In the genomic region with DNA sequence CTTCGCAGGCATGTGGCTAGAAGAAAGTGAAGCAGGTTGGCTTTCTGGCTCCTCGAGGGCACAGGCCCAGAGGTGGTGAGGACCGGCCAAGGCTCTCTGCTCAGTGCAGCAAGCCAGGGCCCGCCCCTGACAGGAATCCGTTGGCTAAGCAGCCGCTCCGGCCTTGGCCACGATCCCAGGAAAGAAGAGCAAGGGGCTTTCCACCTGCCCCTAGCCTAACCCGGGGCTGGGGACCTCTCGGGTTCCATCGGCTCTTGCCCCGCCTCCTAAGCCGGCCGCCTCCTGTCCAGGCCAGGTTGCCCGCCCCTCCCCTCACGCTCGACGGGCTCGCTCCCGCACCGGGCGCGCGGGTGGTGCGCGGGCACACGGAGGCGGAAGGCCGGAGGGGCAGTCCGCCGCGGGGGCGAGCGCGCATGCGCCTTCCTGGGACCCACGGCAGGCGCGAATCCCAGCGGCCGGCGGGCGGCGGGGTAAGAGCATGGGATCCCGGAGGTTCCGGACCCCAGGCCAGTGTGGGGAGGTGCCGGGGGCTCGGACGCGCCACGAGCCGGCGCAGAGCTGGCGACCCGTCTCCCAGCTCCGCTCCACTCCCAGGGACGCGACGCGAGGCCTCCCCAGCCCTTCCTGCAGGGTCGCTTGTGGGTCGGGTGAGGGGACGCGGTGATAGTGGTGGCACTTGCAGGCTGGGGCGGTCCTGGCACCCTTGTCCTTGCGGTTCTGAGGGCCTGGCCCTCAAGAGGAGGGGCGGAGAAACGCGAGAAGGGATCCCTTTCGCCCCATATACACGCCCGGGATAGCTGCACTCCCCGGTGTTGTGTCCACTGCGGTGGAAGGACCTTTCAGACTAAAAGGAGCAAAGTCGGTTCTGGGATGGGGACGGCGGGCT, we compare ENCODE assay signal across 1 cellular context.
TF ChIP-seq lines count a peak whose summit lies in the region.

TSS of gene ALG6 (plus strand) at position 410 of the 886 bp plus-strand sequence. CDS start 3,351 bp downstream, outside the sequence.

TF ChIP-seq in HepG2, 621 proteins besides CTCF, POLR2A, EP300 and RAD21 (continued from another document and continues in another):
- TF ChIP-seq, protein P1, sequence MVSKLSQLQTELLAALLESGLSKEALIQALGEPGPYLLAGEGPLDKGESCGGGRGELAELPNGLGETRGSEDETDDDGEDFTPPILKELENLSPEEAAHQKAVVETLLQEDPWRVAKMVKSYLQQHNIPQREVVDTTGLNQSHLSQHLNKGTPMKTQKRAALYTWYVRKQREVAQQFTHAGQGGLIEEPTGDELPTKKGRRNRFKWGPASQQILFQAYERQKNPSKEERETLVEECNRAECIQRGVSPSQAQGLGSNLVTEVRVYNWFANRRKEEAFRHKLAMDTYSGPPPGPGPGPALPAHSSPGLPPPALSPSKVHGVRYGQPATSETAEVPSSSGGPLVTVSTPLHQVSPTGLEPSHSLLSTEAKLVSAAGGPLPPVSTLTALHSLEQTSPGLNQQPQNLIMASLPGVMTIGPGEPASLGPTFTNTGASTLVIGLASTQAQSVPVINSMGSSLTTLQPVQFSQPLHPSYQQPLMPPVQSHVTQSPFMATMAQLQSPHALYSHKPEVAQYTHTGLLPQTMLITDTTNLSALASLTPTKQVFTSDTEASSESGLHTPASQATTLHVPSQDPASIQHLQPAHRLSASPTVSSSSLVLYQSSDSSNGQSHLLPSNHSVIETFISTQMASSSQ (IDR thresholded peaks at IDR 0.05; ENCODE audit: low read depth) = no peak
- TF ChIP-seq, protein P1 (CRISPR knock-in tag; IDR thresholded peaks at IDR 0.05; ENCODE audit: borderline replicate concordance) = no peak; the same call in 1 of the 2 replicates
- no peak for TF ChIP-seq TEF (CRISPR knock-in tag; IDR thresholded peaks at IDR 0.05)
- no peak for TF ChIP-seq AFF4 (CRISPR knock-in tag; IDR thresholded peaks at IDR 0.05)
- no peak for TF ChIP-seq ZBTB40 (IDR thresholded peaks at IDR 0.05)
- no peak; the same call in none of the 2 replicates for TF ChIP-seq ZBTB40 (CRISPR knock-in tag; IDR thresholded peaks at IDR 0.05)
- TF ChIP-seq ZNF362 (CRISPR knock-in tag; IDR thresholded peaks at IDR 0.05; ENCODE audit: borderline replicate concordance) = no peak
- TF ChIP-seq, protein P2, sequence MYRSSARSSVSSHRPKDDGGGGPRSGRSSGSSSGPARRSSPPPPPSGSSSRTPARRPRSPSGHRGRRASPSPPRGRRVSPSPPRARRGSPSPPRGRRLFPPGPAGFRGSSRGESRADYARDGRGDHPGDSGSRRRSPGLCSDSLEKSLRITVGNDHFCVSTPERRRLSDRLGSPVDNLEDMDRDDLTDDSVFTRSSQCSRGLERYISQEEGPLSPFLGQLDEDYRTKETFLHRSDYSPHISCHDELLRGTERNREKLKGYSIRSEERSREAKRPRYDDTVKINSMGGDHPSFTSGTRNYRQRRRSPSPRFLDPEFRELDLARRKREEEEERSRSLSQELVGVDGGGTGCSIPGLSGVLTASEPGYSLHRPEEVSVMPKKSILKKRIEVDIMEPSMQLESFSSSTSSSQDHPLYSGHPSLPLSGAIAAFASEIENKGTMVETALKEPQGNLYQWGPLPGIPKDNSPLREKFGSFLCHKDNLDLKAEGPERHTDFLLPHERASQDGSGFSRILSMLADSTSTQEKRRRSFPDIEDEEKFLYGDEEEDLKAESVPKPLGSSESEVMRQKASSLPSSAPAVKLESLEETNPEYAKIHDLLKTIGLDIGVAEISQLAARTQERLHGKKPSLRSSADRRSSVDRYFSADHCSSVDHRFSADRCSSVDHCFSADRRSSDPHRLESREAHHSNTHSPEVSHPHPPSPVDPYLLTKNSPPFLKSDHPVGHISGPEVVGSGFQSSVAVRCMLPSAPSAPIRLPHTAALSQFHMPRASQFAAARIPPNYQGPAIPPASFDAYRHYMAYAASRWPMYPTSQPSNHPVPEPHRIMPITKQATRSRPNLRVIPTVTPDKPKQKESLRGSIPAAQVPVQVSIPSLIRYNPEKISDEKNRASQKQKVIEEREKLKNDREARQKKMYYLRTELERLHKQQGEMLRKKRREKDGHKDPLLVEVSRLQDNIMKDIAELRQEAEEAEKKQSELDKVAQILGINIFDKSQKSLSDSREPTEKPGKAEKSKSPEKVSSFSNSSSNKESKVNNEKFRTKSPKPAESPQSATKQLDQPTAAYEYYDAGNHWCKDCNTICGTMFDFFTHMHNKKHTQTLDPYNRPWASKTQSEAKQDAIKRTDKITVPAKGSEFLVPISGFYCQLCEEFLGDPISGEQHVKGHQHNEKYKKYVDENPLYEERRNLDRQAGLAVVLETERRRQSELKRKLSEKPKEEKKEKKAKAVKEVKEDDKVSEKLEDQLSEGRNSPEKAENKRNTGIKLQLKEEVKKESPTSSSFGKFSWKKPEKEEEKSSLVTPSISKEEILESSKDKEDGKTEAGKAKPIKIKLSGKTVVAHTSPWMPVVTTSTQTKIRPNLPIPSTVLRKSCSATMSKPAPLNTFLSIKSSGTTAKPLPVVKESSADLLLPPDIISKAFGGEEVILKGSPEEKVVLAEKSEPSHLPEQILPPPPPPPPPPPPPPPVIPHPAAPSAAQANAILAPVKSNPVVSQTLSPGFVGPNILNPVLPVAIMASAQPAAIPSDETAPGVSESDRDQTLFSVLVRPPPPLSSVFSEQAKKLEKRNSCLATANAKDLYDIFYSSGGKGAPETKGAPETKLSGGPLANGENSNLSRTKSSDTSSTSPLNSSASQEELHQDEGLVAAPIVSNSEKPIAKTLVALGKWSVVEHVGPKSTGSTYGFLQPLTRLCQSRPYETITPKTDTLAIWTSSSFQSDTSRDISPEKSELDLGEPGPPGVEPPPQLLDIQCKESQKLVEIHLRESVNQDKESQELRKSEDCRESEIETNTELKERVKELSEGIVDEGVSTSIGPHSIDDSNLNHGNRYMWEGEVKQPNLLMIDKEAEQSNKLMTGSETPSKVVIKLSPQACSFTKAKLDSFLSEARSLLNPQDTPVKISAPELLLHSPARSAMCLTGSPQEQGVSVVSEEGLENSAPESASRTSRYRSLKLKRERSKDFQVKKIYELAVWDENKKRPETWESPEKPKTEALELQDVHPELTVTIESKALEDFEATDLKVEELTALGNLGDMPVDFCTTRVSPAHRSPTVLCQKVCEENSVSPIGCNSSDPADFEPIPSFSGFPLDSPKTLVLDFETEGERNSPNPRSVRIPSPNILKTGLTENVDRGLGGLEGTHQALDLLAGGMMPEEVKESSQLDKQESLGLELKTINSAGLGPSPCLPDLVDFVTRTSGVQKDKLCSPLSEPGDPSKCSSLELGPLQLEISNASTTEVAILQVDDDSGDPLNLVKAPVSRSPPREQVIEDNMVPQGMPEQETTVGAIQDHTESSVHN (CRISPR knock-in tag; IDR thresholded peaks at IDR 0.05) = no peak; the same call in 1 of the 2 replicates
- no peak for TF ChIP-seq ZSCAN12 (CRISPR knock-in tag; IDR thresholded peaks at IDR 0.05)
- TF ChIP-seq CREM (IDR thresholded peaks at IDR 0.05) = no peak
- TF ChIP-seq CREM (CRISPR knock-in tag; IDR thresholded peaks at IDR 0.05) = no peak
